8 cellular contexts compared by ENCODE assay signal in genomic region chr6:63635165-63635562, GRCh38. TPM values are rescaled to one million over a fixed set of nuclear protein-coding genes. Genes with fewer than 3 reads are reported as not detected.
A peak's percentile ranks its signal among the peaks of the same experiment; 100 is the strongest.
DNase-seq lines count a peak whose midpoint lies in the region; ATAC-seq and TF ChIP-seq lines count a peak whose summit lies in the region.

No MANE protein-coding gene starts in this region.

- H3K79me2 ChIP-seq in Karpas-422 (ENCODE audit: low read length), result peaks cover 44% of the 10 kb centered on the region

- in situ Hi-C loops in KBM-7 (cut with MboI; ENCODE audit: low pct_unique_long_range_greater_than_20kb, low sequenced_read_pairs), result no loop called here

- peak overlapping the region; percentile 99 for H3K27ac ChIP-seq in BLaER1
- no peak overlapping the region for H3K27ac ChIP-seq in Karpas-422 (ENCODE audit: low read length)

- H3K9me3 ChIP-seq in BLaER1 (no peaks in the 10 kb centered on the region), Karpas-422 (ENCODE audit: low read length) (no peaks in the 10 kb centered on the region)

- H3K9me2 ChIP-seq in Karpas-422 (replicated peaks; ENCODE audit: insufficient read depth, low read length), result no peaks in the 10 kb centered on the region

- no peaks in the 10 kb centered on the region for H3K27me3 ChIP-seq in BLaER1
- no peaks in the 10 kb centered on the region for H3K27me3 ChIP-seq in Karpas-422 (ENCODE audit: low read length)

- H3K4me2 ChIP-seq in BLaER1 (peak overlapping the region; percentile 96), Karpas-422 (ENCODE audit: low read depth, low read length, poor library complexity, severe bottlenecking) (peak overlapping the region; percentile 96)

- no peak for TF ChIP-seq CTCF in cardiac fibroblast (IDR thresholded peaks at IDR 0.05; ENCODE audit: low read depth, low read length)

- H3K36me3 Mint-ChIP-seq in naive thymus-derived CD8-positive, alpha-beta T cell, result no peaks in the 10 kb centered on the region

- POLR2A ChIA-PET in naive thymus-derived CD8-positive, alpha-beta T cell (lab: Charles Lee), result interaction anchor here (0.7 to 4.2 kb wide), 17 partner anchors 8 to 70 kb away, joined by 3 to 48 read pairs (median 4); partner anchors contain the start of genes LOC128125822 and PTP4A1

- DNase-seq in Karpas-422 (no peak), cardiac fibroblast (ENCODE audit: low read depth in 2 of 2) (no peak), MV-4-11 (lab: John Stamatoyannopoulos, UW) (no peak), KBM-7 (no peak)
- no peak for DNase-seq in naive thymus-derived CD8-positive, alpha-beta T cell

- no peaks in the 10 kb centered on the region for H3K36me3 ChIP-seq in BLaER1
- no peaks in the 10 kb centered on the region for H3K36me3 ChIP-seq in Karpas-422 (ENCODE audit: insufficient read depth, low read length)

- H3K4me3 Mint-ChIP-seq in naive thymus-derived CD8-positive, alpha-beta T cell, result peak overlapping the region; percentile 83 to 100 (median 93)

- peaks cover 32% of the 10 kb centered on the region for H3K4me1 ChIP-seq in BLaER1
- peaks cover 46% of the 10 kb centered on the region for H3K4me1 ChIP-seq in Karpas-422 (ENCODE audit: low read length)

- ATAC-seq in GM21515 (IDR thresholded peaks at IDR 0.05; ENCODE audit: unreplicated experiment) (peak; percentile 28), HG03571 (IDR thresholded peaks at IDR 0.05; ENCODE audit: unreplicated experiment) (no peak)
- peak in 1 of 2 donors; percentile 20 for ATAC-seq in naive thymus-derived CD8-positive, alpha-beta T cell

- peaks cover 15 to 45% (median 42%) of the 10 kb centered on the region in 4 donors for H3K4me1 Mint-ChIP-seq in naive thymus-derived CD8-positive, alpha-beta T cell

- H3K27ac Mint-ChIP-seq in naive thymus-derived CD8-positive, alpha-beta T cell, result peak overlapping the region; percentile 93 to 99 (median 98)

- H3K4me3 ChIP-seq in BLaER1, result peak overlapping the region; percentile 99
- H3K4me3 ChIP-seq in Karpas-422 (ENCODE audit: low read length), result peak overlapping the region; percentile 95
- peak overlapping the region; percentile 35 to 67 for H3K4me3 ChIP-seq in cardiac fibroblast (replicated peaks in 1 of 2; ENCODE audit: low read depth in 2 of 2, low read length in 2 of 2)

- peaks cover 0 to 2% (median 0%) of the 10 kb centered on the region in 9 donors for H3K9me3 Mint-ChIP-seq in naive thymus-derived CD8-positive, alpha-beta T cell

- H2AFZ ChIP-seq in Karpas-422 (ENCODE audit: low read length), result peak overlapping the region; percentile 80

- H3K9ac ChIP-seq in BLaER1 (peak overlapping the region; percentile 99), Karpas-422 (ENCODE audit: low read length) (peak overlapping the region; percentile 90)

- H4K20me1 ChIP-seq in BLaER1 (peaks cover 40% of the 10 kb centered on the region), Karpas-422 (ENCODE audit: insufficient read depth, low read depth, low read length) (peaks cover 24% of the 10 kb centered on the region)

- peaks cover 0 to 3% (median 0%) of the 10 kb centered on the region in 5 donors for H3K27me3 Mint-ChIP-seq in naive thymus-derived CD8-positive, alpha-beta T cell

RNA-seq across cellular contexts. Expression of gene PHF3, which starts 0.4 kb away (rescaled TPM):
- total RNA-seq in Karpas-422 (2014; rRNA removed; shearing (Covaris generic); ENCODE audit: low replicate concordance), result 74.7 and 86.3 TPM in 2 replicates
- 100 to 1,000 TPM; 115 to 118 TPM for total RNA-seq in naive thymus-derived CD8-positive, alpha-beta T cell
- 10 to 100 TPM; 23.7 to 38.6 (median 28.9) TPM for polyA plus RNA-seq in naive thymus-derived CD8-positive, alpha-beta T cell
